ENCODE assay signal across 8 cellular contexts in the genomic region with DNA sequence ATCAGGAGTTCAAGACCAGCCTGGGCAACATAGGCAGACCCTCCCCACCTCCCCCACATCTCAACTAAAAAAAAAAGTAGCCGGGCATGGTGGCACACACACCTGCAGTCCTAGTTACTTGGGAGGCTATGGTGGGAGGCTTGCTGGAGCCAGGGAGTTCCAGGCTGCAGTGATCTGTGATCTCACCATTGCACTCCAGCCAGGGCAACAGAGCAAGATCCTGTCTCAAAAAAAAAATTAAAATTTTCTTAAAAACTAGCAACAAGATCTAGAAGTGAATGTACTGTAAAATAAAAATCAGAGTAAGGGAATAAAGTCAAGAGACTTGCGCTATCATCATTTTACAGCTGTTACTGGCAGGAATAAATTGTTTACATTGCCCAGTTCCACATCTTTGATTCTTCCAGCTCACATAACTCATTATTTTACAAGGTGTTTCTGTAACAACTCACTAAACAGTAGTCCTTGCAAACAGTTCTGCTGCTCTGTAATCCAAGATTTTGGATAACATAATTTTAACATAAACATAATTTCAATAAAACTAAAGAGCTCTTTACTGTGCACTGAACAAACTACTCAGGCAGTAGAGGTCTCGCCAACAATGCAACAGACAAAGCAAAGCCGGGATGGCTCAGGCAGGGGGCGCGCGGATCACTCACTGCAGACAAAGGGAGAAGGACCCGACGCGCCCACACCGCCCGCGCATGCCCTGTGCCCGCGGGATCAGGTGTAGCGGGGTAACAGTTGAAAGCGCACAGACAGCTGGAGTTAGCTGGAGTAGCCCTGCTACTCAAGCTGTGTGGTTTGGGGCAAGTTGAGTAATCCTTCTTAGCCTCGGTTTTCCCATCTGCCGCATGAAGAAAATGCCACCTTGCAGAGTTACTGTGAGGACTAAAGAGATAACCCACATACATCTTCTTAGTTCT.
DNase-seq lines count a peak whose midpoint lies in the region; ATAC-seq and TF ChIP-seq lines count a peak whose summit lies in the region.

No MANE protein-coding gene starts in this region.

- no peak overlapping the region for H3K4ac ChIP-seq in H9 (ENCODE audit: low read depth, low read length)

- H3K4me1 ChIP-seq in H9 (ENCODE audit: insufficient read depth, low read length), result peaks cover 3% of the 10 kb centered on the region; the same call in 1 of the 2 replicates
- H3K4me1 ChIP-seq in RWPE2 (ENCODE audit: insufficient read depth, poor library complexity, severe bottlenecking), result peaks cover 12% of the 10 kb centered on the region

- no peaks in the 10 kb centered on the region for H3K27me3 ChIP-seq in H9 (ENCODE audit: insufficient read depth, low read length)
- peaks cover 30% of the 10 kb centered on the region for H3K27me3 ChIP-seq in MG63
- no peaks in the 10 kb centered on the region for H3K27me3 ChIP-seq in RWPE2 (ENCODE audit: insufficient read depth, poor library complexity, severe bottlenecking)

- H3K23me2 ChIP-seq in H9 (ENCODE audit: insufficient read length, low read depth, low read length, poor library complexity, severe bottlenecking), result no peaks in the 10 kb centered on the region

- H3K36me3 Mint-ChIP-seq in H9 (ENCODE audit: insufficient read depth in 1 of 3, low read depth in 3 of 3) (no peaks in the 10 kb centered on the region; a peak in 1 of 7 replicates), glutamatergic neuron (ENCODE audit: unreplicated experiment) (no peaks in the 10 kb centered on the region)

- no peak overlapping the region for H3T11ph ChIP-seq in H9 (ENCODE audit: low read length)

- no peak overlapping the region for H2AK5ac ChIP-seq in H9 (ENCODE audit: insufficient read length, low read length)

- H3K56ac ChIP-seq in H9 (ENCODE audit: insufficient read length, low read depth, low read length), result no peak overlapping the region

- no peak overlapping the region for H3K14ac ChIP-seq in H9 (ENCODE audit: insufficient read depth, low read length)

- H3K79me2 ChIP-seq in H9 (ENCODE audit: insufficient read depth, low read length), result no peaks in the 10 kb centered on the region

- peak; percentile 64 for DNase-seq in G401 (ENCODE audit: low spot score)
- peak; percentile 90 for DNase-seq in H9
- DNase-seq in MG63, result peak; percentile 63
- peak; percentile 73 for DNase-seq in RWPE2 (ENCODE audit: low spot score)
- DNase-seq in activated T-helper 9 cell treated with anti-CD3 and anti-CD28 coated beads, Interleukin-2, amount 50 U/mL, for 16 hours (ENCODE audit: low read depth), result peak; percentile 68
- DNase-seq in glutamatergic neuron, result peak; percentile 94
- peak; percentile 63 for DNase-seq in renal cortical epithelial cell (ENCODE audit: low read depth)
- no peak for DNase-seq in OCI-M2 (lab: John Stamatoyannopoulos, UW; ENCODE audit: unreplicated experiment)

- H3K23ac ChIP-seq in H9 (ENCODE audit: insufficient read length, low read depth, low read length), result no peak overlapping the region

- peaks cover 1% of the 10 kb centered on the region for H3K27me3 Mint-ChIP-seq in H9 (ENCODE audit: low read depth)
- peaks cover 6% of the 10 kb centered on the region for H3K27me3 Mint-ChIP-seq in glutamatergic neuron (ENCODE audit: unreplicated experiment)

- TF ChIP-seq CTCF in H9 (conservative IDR thresholded peaks at IDR 0.05), result peak; percentile 62
- TF ChIP-seq CTCF in RWPE2 (IDR thresholded peaks at IDR 0.05; ENCODE audit: poor library complexity, severe bottlenecking), result peak; percentile 77
- no peak for TF ChIP-seq CTCF in glutamatergic neuron (IDR thresholded peaks at IDR 0.05; ENCODE audit: partially characterized antibody, unreplicated experiment)

- H2BK120ac ChIP-seq in H9 (ENCODE audit: low read depth, low read length, poor library complexity, severe bottlenecking), result no peak overlapping the region

- peak; percentile 91 for ATAC-seq in RWPE2 (ENCODE audit: low read depth)

- WGBS in H9 (ENCODE audit: extremely low coverage, insufficient read length, low lambda C conversion rate), result no CpG with 5 or more reads among the region's 19 CpGs

- no peaks in the 10 kb centered on the region for H3K79me1 ChIP-seq in H9 (ENCODE audit: insufficient read depth, low read depth, low read length, poor library complexity, severe bottlenecking)

- H3K27ac ChIP-seq in H9 (ENCODE audit: insufficient read length, low read depth, low read length), result no peak overlapping the region
- no peak overlapping the region for H3K27ac ChIP-seq in RWPE2 (ENCODE audit: poor library complexity, severe bottlenecking)

- H4K20me1 ChIP-seq in H9 (ENCODE audit: control insufficient read depth, insufficient read depth, insufficient read length), result no peaks in the 10 kb centered on the region

- H3K4me2 ChIP-seq in H9 (ENCODE audit: insufficient read depth, insufficient read length, low read length), result peak overlapping the region; percentile 5

- H3K4me3 Mint-ChIP-seq in H9 (no peak overlapping the region; a peak in 1 of 5 replicates), glutamatergic neuron (ENCODE audit: unreplicated experiment) (peak overlapping the region; percentile 34)

- H2BK12ac ChIP-seq in H9 (ENCODE audit: insufficient read length, low read depth, low read length), result no peak overlapping the region

- no peaks in the 10 kb centered on the region for H3K36me3 ChIP-seq in MG63
- no peaks in the 10 kb centered on the region for H3K36me3 ChIP-seq in RWPE2 (ENCODE audit: low read depth)

- H3K9me3 ChIP-seq in H9 (ENCODE audit: control insufficient read depth, low read depth, low read length) (no peaks in the 10 kb centered on the region), MG63 (no peaks in the 10 kb centered on the region), RWPE2 (ENCODE audit: severe bottlenecking) (no peaks in the 10 kb centered on the region)

- H2AFZ ChIP-seq in H9 (ENCODE audit: low read length), result no peak overlapping the region

- H3K27ac Mint-ChIP-seq in H9, result no peak overlapping the region
- H3K27ac Mint-ChIP-seq in glutamatergic neuron (ENCODE audit: unreplicated experiment), result peak overlapping the region; percentile 94

- in situ Hi-C loops in G401 (cut with HindIII; ENCODE audit: low sequenced_read_pairs), result no loop called here

- no peak overlapping the region for H3K9ac ChIP-seq in H9 (ENCODE audit: extremely low read depth, insufficient read length, low read length)

- H4K5ac ChIP-seq in H9 (ENCODE audit: insufficient read length, low read depth, low read length), result no peak overlapping the region

- H3K4me1 Mint-ChIP-seq in H9 (peaks cover 24 to 31% of the 10 kb centered on the region in 2 experiments), glutamatergic neuron (ENCODE audit: low read depth, unreplicated experiment) (peaks cover 31% of the 10 kb centered on the region)

- H3K9me3 Mint-ChIP-seq in H9 (no peaks in the 10 kb centered on the region), glutamatergic neuron (ENCODE audit: unreplicated experiment) (peaks cover 10% of the 10 kb centered on the region)

- no peak overlapping the region for H4K8ac ChIP-seq in H9 (replicated peaks; ENCODE audit: insufficient read length, low read depth, low read length)

- no peak overlapping the region for H4K91ac ChIP-seq in H9 (ENCODE audit: insufficient read length, low read depth, low read length)

- H3K4me3 ChIP-seq in MG63 (no peak overlapping the region), RWPE2 (ENCODE audit: severe bottlenecking) (no peak overlapping the region)

- no peak overlapping the region for H2BK5ac ChIP-seq in H9 (ENCODE audit: insufficient read length, low read length)

- no peak overlapping the region for H2BK20ac ChIP-seq in H9 (ENCODE audit: low read depth, low read length, poor library complexity, severe bottlenecking)

- H3K18ac ChIP-seq in H9 (ENCODE audit: insufficient read length, low read depth, low read length), result no peak overlapping the region

- no peak overlapping the region for H2BK15ac ChIP-seq in H9 (ENCODE audit: low read depth, low read length)
